Comparison of ENCODE assay signal across 1 cellular context in genomic region chr11:26820739-26821138, GRCh38.
TF ChIP-seq lines count a peak whose summit lies in the region.

No MANE protein-coding gene starts in this region.

TF ChIP-seq in HepG2, 621 proteins besides CTCF, POLR2A, EP300 and RAD21:
- TF ChIP-seq THAP9 (CRISPR knock-in tag; IDR thresholded peaks at IDR 0.05; ENCODE audit: borderline replicate concordance) (no peak), CCDC6 (CRISPR knock-in tag; IDR thresholded peaks at IDR 0.05) (no peak), ZNF460 (CRISPR knock-in tag; IDR thresholded peaks at IDR 0.05; ENCODE audit: borderline replicate concordance) (no peak), ZNF292 (CRISPR knock-in tag; IDR thresholded peaks at IDR 0.05; ENCODE audit: borderline replicate concordance, low read depth) (no peak), ZFX (CRISPR knock-in tag; IDR thresholded peaks at IDR 0.05; ENCODE audit: low read depth) (no peak), RARA (CRISPR knock-in tag; IDR thresholded peaks at IDR 0.05) (no peak), ZNF382 (CRISPR knock-in tag; IDR thresholded peaks at IDR 0.05; ENCODE audit: borderline replicate concordance) (no peak), CSRNP1 (CRISPR knock-in tag; IDR thresholded peaks at IDR 0.05) (no peak)
